In the genomic region with DNA sequence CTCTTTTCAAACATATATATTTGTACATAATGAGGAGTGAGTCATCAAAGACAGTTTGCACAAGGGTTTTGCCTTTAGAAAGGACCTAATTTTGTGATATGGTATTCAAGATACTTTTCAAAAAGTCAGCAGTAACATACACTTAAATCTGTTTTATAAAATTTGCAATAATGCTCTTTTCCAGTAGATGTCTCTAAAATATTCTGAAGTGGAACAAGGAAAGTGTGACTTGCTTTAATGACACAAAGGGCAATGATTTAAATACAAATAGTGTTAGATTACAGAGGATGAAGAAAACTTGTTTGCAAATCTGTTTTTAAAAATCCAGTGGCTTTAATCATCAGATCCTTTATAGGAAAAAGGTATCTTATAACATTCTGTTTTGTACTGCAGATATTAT, we compare ENCODE assay signal across 17 cellular contexts. TPM values are rescaled to one million over a fixed set of nuclear protein-coding genes. Genes with fewer than 3 reads are reported as not detected.
DNase-seq lines count a peak whose midpoint lies in the region; ATAC-seq and TF ChIP-seq lines count a peak whose summit lies in the region.
"Had no signal": no experiment of that assay in that cellular context is flagged by ENCODE, and none has a peak within 500 bp of the region (broad histone marks: within the 10 kb centered on the region; RNA-seq: fewer than 3 reads in every experiment).

No MANE protein-coding gene starts in this region.

- H3K4me1 ChIP-seq in OCI-LY7 (ENCODE audit: insufficient read depth, low read length, poor library complexity, severe bottlenecking) (no peaks in the 10 kb centered on the region), hepatocyte (ENCODE audit: insufficient read depth) (no peaks in the 10 kb centered on the region)

- H3K4me3 ChIP-seq in OCI-LY7 (ENCODE audit: low read depth, low read length, poor library complexity, severe bottlenecking) (no peak overlapping the region), hepatocyte (no peak overlapping the region)
- H3K4me3 ChIP-seq: mucosa of descending colon, PC-9, skin epidermis had no signal

- H3K9me3 Mint-ChIP-seq in type B pancreatic cell = no peaks in the 10 kb centered on the region
- H3K9me3 Mint-ChIP-seq: dendritic cell treated with granulocyte-macrophage colony-stimulating factor and Interleukin-4, amounts not matched to agents 40 ng/mL and 50 ng/mL, for 4 days; stimulated activated memory B cell treated with anti-CD40 and anti-IgM and Interleukin-4, amounts not matched to agents 10 μg/mL and 1 μg/mL and 100 μg/mL, for 72 hours had no signal

- peaks cover 19% of the 10 kb centered on the region for H3K4me1 Mint-ChIP-seq in type B pancreatic cell (ENCODE audit: unreplicated experiment)
- H3K4me1 Mint-ChIP-seq: stimulated activated memory B cell treated with anti-CD40 and anti-IgM and Interleukin-4, amounts not matched to agents 10 μg/mL and 1 μg/mL and 100 μg/mL, for 72 hours had no signal

- H3K9me3 ChIP-seq in OCI-LY7 (ENCODE audit: low read length) (no peaks in the 10 kb centered on the region), hepatocyte (ENCODE audit: low read depth) (no peaks in the 10 kb centered on the region)
- H3K9me3 ChIP-seq: mucosa of descending colon had no signal

- no TSS peak for BruUV-seq in OCI-LY7 (replicated peaks; lab: Mats Ljungman, UMichigan)

- peak; percentile 42 for ATAC-seq in GM18868 (IDR thresholded peaks at IDR 0.05; ENCODE audit: unreplicated experiment)
- ATAC-seq: left cardiac atrium; mucosa of descending colon; stimulated activated memory B cell treated with anti-CD40 and anti-IgM and Interleukin-4, amounts not matched to agents 10 μg/mL and 1 μg/mL and 100 μg/mL, for 72 hours had no signal

- no peak overlapping the region for H3K4me2 ChIP-seq in OCI-LY7 (ENCODE audit: low read length)
- no peak overlapping the region for H3K4me2 ChIP-seq in hepatocyte
- H3K4me2 ChIP-seq: PC-9 had no signal

- no peaks in the 10 kb centered on the region for H4K20me1 ChIP-seq in OCI-LY7 (ENCODE audit: insufficient read depth, low read length)
- H4K20me1 ChIP-seq in hepatocyte (ENCODE audit: insufficient read depth, poor library complexity, severe bottlenecking) = no peaks in the 10 kb centered on the region

- DNase-seq in Caki2 (ENCODE audit: low read depth) (peak; percentile 1), OCI-LY7 (ENCODE audit: low spot score) (no peak), hepatocyte (ENCODE audit: low spot score) (no peak), type B pancreatic cell (ENCODE audit: extremely low spot score, unreplicated experiment) (no peak), NCI-H128 (lab: John Stamatoyannopoulos, UW; ENCODE audit: unreplicated experiment) (no peak), NCI-H1930 (lab: John Stamatoyannopoulos, UW) (no peak)
- DNase-seq: activated gamma-delta T cell treated with Interleukin-2 at 50 U/mL for 16 hours, left cardiac atrium, mucosa of descending colon, NCI-H2081 treated with DMSO at 0.1 percent for 48 hours, PC-9 had no signal

- no peak overlapping the region for H3K27ac Mint-ChIP-seq in type B pancreatic cell
- H3K27ac Mint-ChIP-seq: dendritic cell treated with granulocyte-macrophage colony-stimulating factor and Interleukin-4, amounts not matched to agents 40 ng/mL and 50 ng/mL, for 4 days; stimulated activated memory B cell treated with anti-CD40 and anti-IgM and Interleukin-4, amounts not matched to agents 10 μg/mL and 1 μg/mL and 100 μg/mL, for 72 hours had no signal

- intact Hi-C loops in OCI-LY7 (cut with micrococcal nuclease; ENCODE audit: unreplicated experiment) = no loop called here

- H2AFZ ChIP-seq in OCI-LY7 (ENCODE audit: low read length) (no peak overlapping the region), hepatocyte (no peak overlapping the region)
- H2AFZ ChIP-seq: PC-9 had no signal

- POLR2A ChIA-PET in OCI-LY7 (lab: Charles Lee) = no interaction called here

- TF ChIP-seq CTCF in OCI-LY7 (conservative IDR thresholded peaks at IDR 0.05; ENCODE audit: low read length) (peak; percentile 42), hepatocyte (IDR thresholded peaks at IDR 0.05; ENCODE audit: poor library complexity) (peak; percentile 34), type B pancreatic cell (conservative IDR thresholded peaks at IDR 0.05) (no peak)

- H3K79me2 ChIP-seq in OCI-LY7 (ENCODE audit: insufficient read depth, low read depth, low read length) (no peaks in the 10 kb centered on the region), hepatocyte (no peaks in the 10 kb centered on the region)

- CTCF ChIA-PET in OCI-LY7 (lab: Charles Lee; ENCODE audit: unreplicated experiment) = interaction anchor here (0.6 kb wide), 1 partner anchor 756 kb away, joined by 3 read pairs; no protein-coding TSS in a partner anchor

- in situ Hi-C loops in Caki2 (cut with HindIII; ENCODE audit: low pct_unique_long_range_greater_than_20kb, low sequenced_read_pairs) = no loop called here

- H3K27me3 Mint-ChIP-seq in type B pancreatic cell = no peaks in the 10 kb centered on the region
- H3K27me3 Mint-ChIP-seq: dendritic cell treated with granulocyte-macrophage colony-stimulating factor and Interleukin-4, amounts not matched to agents 40 ng/mL and 50 ng/mL, for 4 days; stimulated activated memory B cell treated with anti-CD40 and anti-IgM and Interleukin-4, amounts not matched to agents 10 μg/mL and 1 μg/mL and 100 μg/mL, for 72 hours had no signal

- no peak overlapping the region for H3K4me3 Mint-ChIP-seq in type B pancreatic cell
- H3K4me3 Mint-ChIP-seq: dendritic cell treated with granulocyte-macrophage colony-stimulating factor and Interleukin-4, amounts not matched to agents 40 ng/mL and 50 ng/mL, for 4 days; stimulated activated memory B cell treated with anti-CD40 and anti-IgM and Interleukin-4, amounts not matched to agents 10 μg/mL and 1 μg/mL and 100 μg/mL, for 72 hours had no signal

- H3K27me3 ChIP-seq in hepatocyte = no peaks in the 10 kb centered on the region

- H3K9me2 ChIP-seq in OCI-LY7 (ENCODE audit: insufficient read depth, low read length) = no peaks in the 10 kb centered on the region
- no peaks in the 10 kb centered on the region for H3K9me2 ChIP-seq in hepatocyte (replicated peaks; ENCODE audit: insufficient read depth)

- H3K36me3 Mint-ChIP-seq in type B pancreatic cell = no peaks in the 10 kb centered on the region
- H3K36me3 Mint-ChIP-seq: stimulated activated memory B cell treated with anti-CD40 and anti-IgM and Interleukin-4, amounts not matched to agents 10 μg/mL and 1 μg/mL and 100 μg/mL, for 72 hours had no signal

- H3K36me3 ChIP-seq in OCI-LY7 (ENCODE audit: insufficient read depth, low read length) = no peaks in the 10 kb centered on the region
- no peaks in the 10 kb centered on the region for H3K36me3 ChIP-seq in hepatocyte (replicated peaks; ENCODE audit: insufficient read depth, low read depth)

- H3K27ac ChIP-seq in OCI-LY7 (ENCODE audit: low read depth, low read length, poor library complexity, severe bottlenecking) (no peak overlapping the region), hepatocyte (no peak overlapping the region)
- H3K27ac ChIP-seq: PC-9, skin epidermis had no signal

RNA-seq across cellular contexts. Expression of a gene that starts 20.0 kb away (rescaled TPM):
- not detected in 2 replicates for total RNA-seq in Caki2 (2014; rRNA removed; shearing (Covaris generic); ENCODE audit: low replicate concordance)
- total RNA-seq in OCI-LY7 (2014; rRNA removed; shearing (Covaris generic)) = not detected in 2 replicates
- total RNA-seq in OCI-LY7 (2022) (0.13 TPM in 1 of 2 replicates, not detected in the other), hepatocyte (0.60 and 1.4 TPM in 2 replicates), type B pancreatic cell (ENCODE audit: low replicate concordance) (0.17 and 4.7 TPM in 2 replicates)
- 1.1 TPM in 1 of 2 replicates, not detected in the other for polyA plus RNA-seq in hepatocyte
- total RNA-seq: osteoblast, PC-9 had no signal
- polyA plus RNA-seq: BJ had no signal
